In the genomic region with DNA sequence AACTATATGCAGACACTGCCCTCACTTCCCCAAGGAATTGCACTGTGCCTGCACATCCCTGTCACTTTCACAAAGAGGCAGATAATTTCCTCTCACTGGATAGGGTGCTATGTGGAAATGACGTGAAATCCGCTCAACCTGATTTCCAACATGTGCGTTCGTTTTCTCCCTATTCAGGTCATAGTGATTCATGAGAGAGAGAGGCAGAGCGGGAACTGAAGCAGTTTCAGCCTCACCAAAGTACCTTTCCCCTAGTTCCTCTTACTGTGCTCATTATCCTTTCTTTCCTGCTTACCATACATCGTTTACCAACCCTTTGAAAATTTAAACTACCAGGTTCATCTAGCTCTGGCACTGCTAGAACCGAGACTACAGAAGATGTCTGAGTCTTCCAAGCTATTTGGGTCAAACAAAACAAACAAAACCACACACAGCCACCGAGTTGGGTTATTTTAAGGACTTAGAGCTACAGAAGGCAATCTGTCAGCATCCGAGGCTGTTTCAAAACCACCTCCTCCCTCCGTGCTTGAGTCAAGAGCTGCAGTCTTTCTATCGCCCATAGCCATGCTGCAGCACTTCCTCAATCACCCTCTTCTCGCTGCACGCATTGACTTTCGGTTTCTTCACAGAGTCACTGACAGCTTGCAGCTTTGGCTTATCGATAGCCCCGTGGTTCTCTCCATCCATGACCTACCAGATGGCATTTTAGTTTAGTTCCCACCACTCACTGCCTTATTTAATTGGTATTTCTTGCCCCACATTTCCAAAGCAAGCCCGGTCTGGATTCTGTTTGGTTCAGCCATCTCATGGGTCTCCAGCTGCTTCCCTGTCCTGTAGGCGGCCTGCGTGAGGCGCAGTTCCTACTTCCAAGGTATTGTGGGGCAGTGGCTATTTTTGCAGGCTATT, we compare ENCODE assay signal across 8 cellular contexts.
DNase-seq lines count a peak whose midpoint lies in the region; ATAC-seq and TF ChIP-seq lines count a peak whose summit lies in the region.

No MANE protein-coding gene starts in this region.

- no peaks in the 10 kb centered on the region for H3K27me3 Mint-ChIP-seq in activated naive CD8-positive, alpha-beta T cell treated with anti-CD3 and anti-CD28 coated beads, Interleukin-2, amount 50 U/mL, for 24 hours

- H3K9me3 Mint-ChIP-seq in activated naive CD8-positive, alpha-beta T cell treated with anti-CD3 and anti-CD28 coated beads, Interleukin-2, amount 50 U/mL, for 24 hours = no peaks in the 10 kb centered on the region

- H3K27ac ChIP-seq in DOHH2 (ENCODE audit: low read depth, low read length) = peak overlapping the region; percentile 31

- H3K27me3 ChIP-seq in DOHH2 (ENCODE audit: control insufficient read depth, low read length) = no peaks in the 10 kb centered on the region

- no peaks in the 10 kb centered on the region for H3K9me2 ChIP-seq in DOHH2 (replicated peaks; ENCODE audit: control insufficient read depth, low read length)

- WGBS in lower leg skin, 2 donors = 69 to 73% methylated on average over 20 of the region's 20 CpGs

- no peak for TF ChIP-seq POLR2A in lower leg skin (IDR thresholded peaks at IDR 0.05)

- peak; percentile 95 for ATAC-seq in GM21576 (IDR thresholded peaks at IDR 0.05; ENCODE audit: unreplicated experiment)
- peak; percentile 90 for ATAC-seq in activated naive CD8-positive, alpha-beta T cell treated with anti-CD3 and anti-CD28 coated beads, Interleukin-2, amount 50 U/mL, for 24 hours

- peaks cover 16% of the 10 kb centered on the region for H3K4me1 ChIP-seq in DOHH2 (ENCODE audit: control insufficient read depth, low read length)

- no peaks in the 10 kb centered on the region for H3F3A ChIP-seq in DOHH2 (ENCODE audit: control insufficient read depth, insufficient read depth)

- no peaks in the 10 kb centered on the region for H3K36me3 ChIP-seq in DOHH2 (ENCODE audit: control insufficient read depth, low read length)

- H3K4me2 ChIP-seq in DOHH2 (ENCODE audit: low read length) = peak overlapping the region; percentile 82

- DNase-seq in KG1 (lab: John Stamatoyannopoulos, UW) = peak; percentile 78
- DNase-seq in T follicular helper cell (ENCODE audit: low read depth) = peak; percentile 20
- DNase-seq in activated naive CD8-positive, alpha-beta T cell treated with anti-CD3 and anti-CD28 coated beads, Interleukin-2, amount 50 U/mL, for 24 hours = peak; percentile 50
- peak; percentile 22 to 86 for DNase-seq in lower leg skin (ENCODE audit: low spot score in 2 of 2)
- DNase-seq in stimulated activated CD8-positive, alpha-beta memory T cell treated with anti-CD3 and anti-CD28 coated beads, Interleukin-4, amount 100 ng/mL, for 1 hour (ENCODE audit: low read depth in 2 of 2, low spot score in 1 of 2) = peak; percentile 15 to 26
- no peak for DNase-seq in mesenteric fat pad (ENCODE audit: low spot score)

- TF ChIP-seq CTCF in DOHH2 (IDR thresholded peaks at IDR 0.05; ENCODE audit: low read depth, low read length, poor library complexity, severe bottlenecking) (peak; percentile 70), lower leg skin (IDR thresholded peaks at IDR 0.05) (no peak)

- H4K20me1 ChIP-seq in DOHH2 (ENCODE audit: control insufficient read depth, insufficient read depth, low read depth, low read length) = no peaks in the 10 kb centered on the region

- peaks cover 19% of the 10 kb centered on the region for H3K4me1 Mint-ChIP-seq in activated naive CD8-positive, alpha-beta T cell treated with anti-CD3 and anti-CD28 coated beads, Interleukin-2, amount 50 U/mL, for 24 hours

- intact Hi-C loops in lower leg skin (cut with DNase I; ENCODE audit: low total_unique reads) = no loop called here

- no peaks in the 10 kb centered on the region for H3K79me2 ChIP-seq in DOHH2 (ENCODE audit: control insufficient read depth, low read length)

- H3K27ac Mint-ChIP-seq in activated naive CD8-positive, alpha-beta T cell treated with anti-CD3 and anti-CD28 coated beads, Interleukin-2, amount 50 U/mL, for 24 hours = peak overlapping the region; percentile 96

- peak overlapping the region; percentile 85 for H3K4me3 Mint-ChIP-seq in activated naive CD8-positive, alpha-beta T cell treated with anti-CD3 and anti-CD28 coated beads, Interleukin-2, amount 50 U/mL, for 24 hours

- peak overlapping the region; percentile 85 for H3K4me3 ChIP-seq in DOHH2 (ENCODE audit: low read length)
- no peak overlapping the region for H3K4me3 ChIP-seq in lower leg skin (ENCODE audit: low read depth, poor library complexity, severe bottlenecking)

- no peaks in the 10 kb centered on the region for H3K9me3 ChIP-seq in DOHH2 (ENCODE audit: control insufficient read depth, insufficient read depth, low read length)

- no peaks in the 10 kb centered on the region for H3K36me3 Mint-ChIP-seq in activated naive CD8-positive, alpha-beta T cell treated with anti-CD3 and anti-CD28 coated beads, Interleukin-2, amount 50 U/mL, for 24 hours (ENCODE audit: low read depth)
